In genomic region chr10:74079914-74080590, GRCh38 we compare ENCODE assay signal across 2 cellular contexts.
A peak's percentile ranks its signal among the peaks of the same experiment; 100 is the strongest.
TF ChIP-seq lines count a peak whose summit lies in the region.

No MANE protein-coding gene starts in this region.

TF ChIP-seq in SK-N-SH, 30 proteins besides CTCF, POLR2A, EP300 and RAD21:
- TF ChIP-seq PBX3 (IDR thresholded peaks at IDR 0.05) (peak; percentile 20; the same call in 1 of the 2 replicates), IRF3 (IDR thresholded peaks at IDR 0.05; ENCODE audit: low read depth, low read length) (no peak), YY1 (IDR thresholded peaks at IDR 0.05; ENCODE audit: low read depth) (no peak), JUND (IDR thresholded peaks at IDR 0.05) (peak; percentile 23; the same call in 1 of the 2 replicates), TCF12 (IDR thresholded peaks at IDR 0.05) (peak; percentile 29; the same call in 1 of the 2 replicates), FOSL2 (IDR thresholded peaks at IDR 0.05; ENCODE audit: borderline replicate concordance, low read depth) (peak; percentile 32; the same call in 1 of the 2 replicates)

TF ChIP-seq in SK-N-SH treated with all-trans-retinoic acid at 6 μM for 48 hours, 23 proteins besides CTCF, POLR2A, EP300 and RAD21 (continued from another document):
- TF ChIP-seq CSRNP3 (CRISPR knock-in tag; IDR thresholded peaks at IDR 0.05) (no peak), PATZ1 (CRISPR knock-in tag; IDR thresholded peaks at IDR 0.05; ENCODE audit: borderline replicate concordance) (no peak), ESRRG (CRISPR knock-in tag; IDR thresholded peaks at IDR 0.05) (no peak), ISL1 (CRISPR knock-in tag; IDR thresholded peaks at IDR 0.05) (no peak), TSHZ2 (CRISPR knock-in tag; IDR thresholded peaks at IDR 0.05) (no peak), ARNTL (CRISPR knock-in tag; IDR thresholded peaks at IDR 0.05; ENCODE audit: borderline replicate concordance, low read depth) (no peak), ZC3H10 (CRISPR knock-in tag; IDR thresholded peaks at IDR 0.05) (no peak)
